Comparison of ENCODE assay signal across 1 cellular context in the genomic region with DNA sequence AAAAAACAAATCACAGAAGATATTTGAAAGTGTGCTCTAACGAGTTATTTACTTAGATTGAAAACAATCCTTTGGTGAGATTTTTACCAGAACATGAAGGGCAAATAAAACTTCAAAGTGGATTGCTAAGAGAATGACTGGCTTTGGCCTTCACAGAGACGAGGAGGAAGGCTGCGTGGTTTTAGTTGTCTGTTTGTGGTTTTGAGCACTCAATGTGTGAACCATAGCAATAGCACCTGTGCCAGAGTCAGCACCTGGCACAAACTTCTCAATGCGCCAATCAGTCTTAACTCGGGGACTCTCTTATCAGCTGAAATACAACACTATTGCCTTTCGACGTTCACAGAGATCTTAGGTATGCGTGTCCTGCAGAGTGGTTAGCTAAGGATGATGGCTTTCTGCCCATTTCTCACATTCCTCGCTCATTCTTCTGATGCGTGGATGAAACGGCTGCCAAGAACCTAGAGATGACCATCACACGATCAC.
TF ChIP-seq lines count a peak whose summit lies in the region.

No MANE protein-coding gene starts in this region.

TF ChIP-seq in GM12878, 131 proteins besides CTCF, POLR2A, EP300 and RAD21 (continued from another document and continues in another):
- TF ChIP-seq, protein P1, sequence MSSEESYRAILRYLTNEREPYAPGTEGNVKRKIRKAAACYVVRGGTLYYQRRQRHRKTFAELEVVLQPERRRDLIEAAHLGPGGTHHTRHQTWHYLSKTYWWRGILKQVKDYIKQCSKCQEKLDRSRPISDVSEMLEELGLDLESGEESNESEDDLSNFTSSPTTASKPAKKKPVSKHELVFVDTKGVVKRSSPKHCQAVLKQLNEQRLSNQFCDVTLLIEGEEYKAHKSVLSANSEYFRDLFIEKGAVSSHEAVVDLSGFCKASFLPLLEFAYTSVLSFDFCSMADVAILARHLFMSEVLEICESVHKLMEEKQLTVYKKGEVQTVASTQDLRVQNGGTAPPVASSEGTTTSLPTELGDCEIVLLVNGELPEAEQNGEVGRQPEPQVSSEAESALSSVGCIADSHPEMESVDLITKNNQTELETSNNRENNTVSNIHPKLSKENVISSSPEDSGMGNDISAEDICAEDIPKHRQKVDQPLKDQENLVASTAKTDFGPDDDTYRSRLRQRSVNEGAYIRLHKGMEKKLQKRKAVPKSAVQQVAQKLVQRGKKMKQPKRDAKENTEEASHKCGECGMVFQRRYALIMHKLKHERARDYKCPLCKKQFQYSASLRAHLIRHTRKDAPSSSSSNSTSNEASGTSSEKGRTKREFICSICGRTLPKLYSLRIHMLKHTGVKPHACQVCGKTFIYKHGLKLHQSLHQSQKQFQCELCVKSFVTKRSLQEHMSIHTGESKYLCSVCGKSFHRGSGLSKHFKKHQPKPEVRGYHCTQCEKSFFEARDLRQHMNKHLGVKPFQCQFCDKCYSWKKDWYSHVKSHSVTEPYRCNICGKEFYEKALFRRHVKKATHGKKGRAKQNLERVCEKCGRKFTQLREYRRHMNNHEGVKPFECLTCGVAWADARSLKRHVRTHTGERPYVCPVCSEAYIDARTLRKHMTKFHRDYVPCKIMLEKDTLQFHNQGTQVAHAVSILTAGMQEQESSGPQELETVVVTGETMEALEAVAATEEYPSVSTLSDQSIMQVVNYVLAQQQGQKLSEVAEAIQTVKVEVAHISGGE (CRISPR knock-in tag; IDR thresholded peaks at IDR 0.05) = no peak
- TF ChIP-seq, protein P2, sequence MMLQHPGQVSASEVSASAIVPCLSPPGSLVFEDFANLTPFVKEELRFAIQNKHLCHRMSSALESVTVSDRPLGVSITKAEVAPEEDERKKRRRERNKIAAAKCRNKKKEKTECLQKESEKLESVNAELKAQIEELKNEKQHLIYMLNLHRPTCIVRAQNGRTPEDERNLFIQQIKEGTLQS (IDR thresholded peaks at IDR 0.05; ENCODE audit: borderline replicate concordance, extremely low read depth, low read depth, low read length) = no peak
- TF ChIP-seq, protein P3, sequence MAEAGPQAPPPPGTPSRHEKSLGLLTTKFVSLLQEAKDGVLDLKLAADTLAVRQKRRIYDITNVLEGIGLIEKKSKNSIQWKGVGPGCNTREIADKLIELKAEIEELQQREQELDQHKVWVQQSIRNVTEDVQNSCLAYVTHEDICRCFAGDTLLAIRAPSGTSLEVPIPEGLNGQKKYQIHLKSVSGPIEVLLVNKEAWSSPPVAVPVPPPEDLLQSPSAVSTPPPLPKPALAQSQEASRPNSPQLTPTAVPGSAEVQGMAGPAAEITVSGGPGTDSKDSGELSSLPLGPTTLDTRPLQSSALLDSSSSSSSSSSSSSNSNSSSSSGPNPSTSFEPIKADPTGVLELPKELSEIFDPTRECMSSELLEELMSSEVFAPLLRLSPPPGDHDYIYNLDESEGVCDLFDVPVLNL (IDR thresholded peaks at IDR 0.05; ENCODE audit: low read depth, low read length) = no peak
- TF ChIP-seq, protein P4, sequence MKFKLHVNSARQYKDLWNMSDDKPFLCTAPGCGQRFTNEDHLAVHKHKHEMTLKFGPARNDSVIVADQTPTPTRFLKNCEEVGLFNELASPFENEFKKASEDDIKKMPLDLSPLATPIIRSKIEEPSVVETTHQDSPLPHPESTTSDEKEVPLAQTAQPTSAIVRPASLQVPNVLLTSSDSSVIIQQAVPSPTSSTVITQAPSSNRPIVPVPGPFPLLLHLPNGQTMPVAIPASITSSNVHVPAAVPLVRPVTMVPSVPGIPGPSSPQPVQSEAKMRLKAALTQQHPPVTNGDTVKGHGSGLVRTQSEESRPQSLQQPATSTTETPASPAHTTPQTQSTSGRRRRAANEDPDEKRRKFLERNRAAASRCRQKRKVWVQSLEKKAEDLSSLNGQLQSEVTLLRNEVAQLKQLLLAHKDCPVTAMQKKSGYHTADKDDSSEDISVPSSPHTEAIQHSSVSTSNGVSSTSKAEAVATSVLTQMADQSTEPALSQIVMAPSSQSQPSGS (IDR thresholded peaks at IDR 0.05; ENCODE audit: low read length) = peak; percentile 89
- TF ChIP-seq ATF7 (IDR thresholded peaks at IDR 0.05; ENCODE audit: low read depth) = no peak; the same call in 1 of the 2 replicates
- TF ChIP-seq, protein P5, sequence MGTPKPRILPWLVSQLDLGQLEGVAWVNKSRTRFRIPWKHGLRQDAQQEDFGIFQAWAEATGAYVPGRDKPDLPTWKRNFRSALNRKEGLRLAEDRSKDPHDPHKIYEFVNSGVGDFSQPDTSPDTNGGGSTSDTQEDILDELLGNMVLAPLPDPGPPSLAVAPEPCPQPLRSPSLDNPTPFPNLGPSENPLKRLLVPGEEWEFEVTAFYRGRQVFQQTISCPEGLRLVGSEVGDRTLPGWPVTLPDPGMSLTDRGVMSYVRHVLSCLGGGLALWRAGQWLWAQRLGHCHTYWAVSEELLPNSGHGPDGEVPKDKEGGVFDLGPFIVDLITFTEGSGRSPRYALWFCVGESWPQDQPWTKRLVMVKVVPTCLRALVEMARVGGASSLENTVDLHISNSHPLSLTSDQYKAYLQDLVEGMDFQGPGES (IDR thresholded peaks at IDR 0.05) = no peak
- peak; percentile 48 for TF ChIP-seq DPF2 (IDR thresholded peaks at IDR 0.05)
- TF ChIP-seq MTA3 (IDR thresholded peaks at IDR 0.05; ENCODE audit: borderline replicate concordance, low read length) = peak; percentile 88; the same call in 1 of the 2 replicates
- TF ChIP-seq, protein P6, sequence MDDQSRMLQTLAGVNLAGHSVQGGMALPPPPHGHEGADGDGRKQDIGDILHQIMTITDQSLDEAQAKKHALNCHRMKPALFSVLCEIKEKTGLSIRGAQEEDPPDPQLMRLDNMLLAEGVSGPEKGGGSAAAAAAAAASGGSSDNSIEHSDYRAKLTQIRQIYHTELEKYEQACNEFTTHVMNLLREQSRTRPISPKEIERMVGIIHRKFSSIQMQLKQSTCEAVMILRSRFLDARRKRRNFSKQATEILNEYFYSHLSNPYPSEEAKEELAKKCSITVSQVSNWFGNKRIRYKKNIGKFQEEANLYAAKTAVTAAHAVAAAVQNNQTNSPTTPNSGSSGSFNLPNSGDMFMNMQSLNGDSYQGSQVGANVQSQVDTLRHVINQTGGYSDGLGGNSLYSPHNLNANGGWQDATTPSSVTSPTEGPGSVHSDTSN (IDR thresholded peaks at IDR 0.05; ENCODE audit: insufficient replicate concordance, low read depth, low read length) = peak; percentile 44
- TF ChIP-seq EGR1 (IDR thresholded peaks at IDR 0.05; ENCODE audit: borderline replicate concordance in 1 of 2, low read depth in 2 of 2, low read length in 2 of 2) = no peak
- TF ChIP-seq ETV6 (conservative IDR thresholded peaks at IDR 0.05 in 1 of 2, IDR thresholded peaks at IDR 0.05 in 1 of 2; ENCODE audit: borderline replicate concordance in 1 of 2, low read depth in 1 of 2) = no peak
- no peak for TF ChIP-seq SRF (IDR thresholded peaks at IDR 0.05; ENCODE audit: low read depth in 2 of 2, low read length in 2 of 2)
- TF ChIP-seq ASH2L (IDR thresholded peaks at IDR 0.05; ENCODE audit: borderline replicate concordance, low read depth) = peak; percentile 52; the same call in 1 of the 2 replicates
- 0 out of 2 replicates have a peak, but pooled peaks have one; percentile 69 for TF ChIP-seq EZH2 (IDR thresholded peaks at IDR 0.05; ENCODE audit: borderline replicate concordance, control insufficient read depth, low read depth, low read length)
- TF ChIP-seq RFX5 (IDR thresholded peaks at IDR 0.05; ENCODE audit: low read depth, low read length) = no peak
- no peak for TF ChIP-seq PAX8 (IDR thresholded peaks at IDR 0.05)
- TF ChIP-seq, protein P7, sequence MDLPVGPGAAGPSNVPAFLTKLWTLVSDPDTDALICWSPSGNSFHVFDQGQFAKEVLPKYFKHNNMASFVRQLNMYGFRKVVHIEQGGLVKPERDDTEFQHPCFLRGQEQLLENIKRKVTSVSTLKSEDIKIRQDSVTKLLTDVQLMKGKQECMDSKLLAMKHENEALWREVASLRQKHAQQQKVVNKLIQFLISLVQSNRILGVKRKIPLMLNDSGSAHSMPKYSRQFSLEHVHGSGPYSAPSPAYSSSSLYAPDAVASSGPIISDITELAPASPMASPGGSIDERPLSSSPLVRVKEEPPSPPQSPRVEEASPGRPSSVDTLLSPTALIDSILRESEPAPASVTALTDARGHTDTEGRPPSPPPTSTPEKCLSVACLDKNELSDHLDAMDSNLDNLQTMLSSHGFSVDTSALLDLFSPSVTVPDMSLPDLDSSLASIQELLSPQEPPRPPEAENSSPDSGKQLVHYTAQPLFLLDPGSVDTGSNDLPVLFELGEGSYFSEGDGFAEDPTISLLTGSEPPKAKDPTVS (IDR thresholded peaks at IDR 0.05; ENCODE audit: low read depth, low read length) = no peak
- TF ChIP-seq, protein P8, sequence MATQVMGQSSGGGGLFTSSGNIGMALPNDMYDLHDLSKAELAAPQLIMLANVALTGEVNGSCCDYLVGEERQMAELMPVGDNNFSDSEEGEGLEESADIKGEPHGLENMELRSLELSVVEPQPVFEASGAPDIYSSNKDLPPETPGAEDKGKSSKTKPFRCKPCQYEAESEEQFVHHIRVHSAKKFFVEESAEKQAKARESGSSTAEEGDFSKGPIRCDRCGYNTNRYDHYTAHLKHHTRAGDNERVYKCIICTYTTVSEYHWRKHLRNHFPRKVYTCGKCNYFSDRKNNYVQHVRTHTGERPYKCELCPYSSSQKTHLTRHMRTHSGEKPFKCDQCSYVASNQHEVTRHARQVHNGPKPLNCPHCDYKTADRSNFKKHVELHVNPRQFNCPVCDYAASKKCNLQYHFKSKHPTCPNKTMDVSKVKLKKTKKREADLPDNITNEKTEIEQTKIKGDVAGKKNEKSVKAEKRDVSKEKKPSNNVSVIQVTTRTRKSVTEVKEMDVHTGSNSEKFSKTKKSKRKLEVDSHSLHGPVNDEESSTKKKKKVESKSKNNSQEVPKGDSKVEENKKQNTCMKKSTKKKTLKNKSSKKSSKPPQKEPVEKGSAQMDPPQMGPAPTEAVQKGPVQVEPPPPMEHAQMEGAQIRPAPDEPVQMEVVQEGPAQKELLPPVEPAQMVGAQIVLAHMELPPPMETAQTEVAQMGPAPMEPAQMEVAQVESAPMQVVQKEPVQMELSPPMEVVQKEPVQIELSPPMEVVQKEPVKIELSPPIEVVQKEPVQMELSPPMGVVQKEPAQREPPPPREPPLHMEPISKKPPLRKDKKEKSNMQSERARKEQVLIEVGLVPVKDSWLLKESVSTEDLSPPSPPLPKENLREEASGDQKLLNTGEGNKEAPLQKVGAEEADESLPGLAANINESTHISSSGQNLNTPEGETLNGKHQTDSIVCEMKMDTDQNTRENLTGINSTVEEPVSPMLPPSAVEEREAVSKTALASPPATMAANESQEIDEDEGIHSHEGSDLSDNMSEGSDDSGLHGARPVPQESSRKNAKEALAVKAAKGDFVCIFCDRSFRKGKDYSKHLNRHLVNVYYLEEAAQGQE (IDR thresholded peaks at IDR 0.05; ENCODE audit: low read depth, low read length) = no peak; the same call in 1 of the 2 replicates
- TF ChIP-seq, protein P9, sequence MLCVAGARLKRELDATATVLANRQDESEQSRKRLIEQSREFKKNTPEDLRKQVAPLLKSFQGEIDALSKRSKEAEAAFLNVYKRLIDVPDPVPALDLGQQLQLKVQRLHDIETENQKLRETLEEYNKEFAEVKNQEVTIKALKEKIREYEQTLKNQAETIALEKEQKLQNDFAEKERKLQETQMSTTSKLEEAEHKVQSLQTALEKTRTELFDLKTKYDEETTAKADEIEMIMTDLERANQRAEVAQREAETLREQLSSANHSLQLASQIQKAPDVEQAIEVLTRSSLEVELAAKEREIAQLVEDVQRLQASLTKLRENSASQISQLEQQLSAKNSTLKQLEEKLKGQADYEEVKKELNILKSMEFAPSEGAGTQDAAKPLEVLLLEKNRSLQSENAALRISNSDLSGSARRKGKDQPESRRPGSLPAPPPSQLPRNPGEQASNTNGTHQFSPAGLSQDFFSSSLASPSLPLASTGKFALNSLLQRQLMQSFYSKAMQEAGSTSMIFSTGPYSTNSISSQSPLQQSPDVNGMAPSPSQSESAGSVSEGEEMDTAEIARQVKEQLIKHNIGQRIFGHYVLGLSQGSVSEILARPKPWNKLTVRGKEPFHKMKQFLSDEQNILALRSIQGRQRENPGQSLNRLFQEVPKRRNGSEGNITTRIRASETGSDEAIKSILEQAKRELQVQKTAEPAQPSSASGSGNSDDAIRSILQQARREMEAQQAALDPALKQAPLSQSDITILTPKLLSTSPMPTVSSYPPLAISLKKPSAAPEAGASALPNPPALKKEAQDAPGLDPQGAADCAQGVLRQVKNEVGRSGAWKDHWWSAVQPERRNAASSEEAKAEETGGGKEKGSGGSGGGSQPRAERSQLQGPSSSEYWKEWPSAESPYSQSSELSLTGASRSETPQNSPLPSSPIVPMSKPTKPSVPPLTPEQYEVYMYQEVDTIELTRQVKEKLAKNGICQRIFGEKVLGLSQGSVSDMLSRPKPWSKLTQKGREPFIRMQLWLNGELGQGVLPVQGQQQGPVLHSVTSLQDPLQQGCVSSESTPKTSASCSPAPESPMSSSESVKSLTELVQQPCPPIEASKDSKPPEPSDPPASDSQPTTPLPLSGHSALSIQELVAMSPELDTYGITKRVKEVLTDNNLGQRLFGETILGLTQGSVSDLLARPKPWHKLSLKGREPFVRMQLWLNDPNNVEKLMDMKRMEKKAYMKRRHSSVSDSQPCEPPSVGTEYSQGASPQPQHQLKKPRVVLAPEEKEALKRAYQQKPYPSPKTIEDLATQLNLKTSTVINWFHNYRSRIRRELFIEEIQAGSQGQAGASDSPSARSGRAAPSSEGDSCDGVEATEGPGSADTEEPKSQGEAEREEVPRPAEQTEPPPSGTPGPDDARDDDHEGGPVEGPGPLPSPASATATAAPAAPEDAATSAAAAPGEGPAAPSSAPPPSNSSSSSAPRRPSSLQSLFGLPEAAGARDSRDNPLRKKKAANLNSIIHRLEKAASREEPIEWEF (IDR thresholded peaks at IDR 0.05; ENCODE audit: insufficient replicate concordance, low read depth, low read length) = no peak
- peak; percentile 99 for TF ChIP-seq TCF12 (IDR thresholded peaks at IDR 0.05; ENCODE audit: low read depth, low read length)
- TF ChIP-seq CBFB (IDR thresholded peaks at IDR 0.05; ENCODE audit: low read depth) = peak; percentile 94
- TF ChIP-seq, protein P10, sequence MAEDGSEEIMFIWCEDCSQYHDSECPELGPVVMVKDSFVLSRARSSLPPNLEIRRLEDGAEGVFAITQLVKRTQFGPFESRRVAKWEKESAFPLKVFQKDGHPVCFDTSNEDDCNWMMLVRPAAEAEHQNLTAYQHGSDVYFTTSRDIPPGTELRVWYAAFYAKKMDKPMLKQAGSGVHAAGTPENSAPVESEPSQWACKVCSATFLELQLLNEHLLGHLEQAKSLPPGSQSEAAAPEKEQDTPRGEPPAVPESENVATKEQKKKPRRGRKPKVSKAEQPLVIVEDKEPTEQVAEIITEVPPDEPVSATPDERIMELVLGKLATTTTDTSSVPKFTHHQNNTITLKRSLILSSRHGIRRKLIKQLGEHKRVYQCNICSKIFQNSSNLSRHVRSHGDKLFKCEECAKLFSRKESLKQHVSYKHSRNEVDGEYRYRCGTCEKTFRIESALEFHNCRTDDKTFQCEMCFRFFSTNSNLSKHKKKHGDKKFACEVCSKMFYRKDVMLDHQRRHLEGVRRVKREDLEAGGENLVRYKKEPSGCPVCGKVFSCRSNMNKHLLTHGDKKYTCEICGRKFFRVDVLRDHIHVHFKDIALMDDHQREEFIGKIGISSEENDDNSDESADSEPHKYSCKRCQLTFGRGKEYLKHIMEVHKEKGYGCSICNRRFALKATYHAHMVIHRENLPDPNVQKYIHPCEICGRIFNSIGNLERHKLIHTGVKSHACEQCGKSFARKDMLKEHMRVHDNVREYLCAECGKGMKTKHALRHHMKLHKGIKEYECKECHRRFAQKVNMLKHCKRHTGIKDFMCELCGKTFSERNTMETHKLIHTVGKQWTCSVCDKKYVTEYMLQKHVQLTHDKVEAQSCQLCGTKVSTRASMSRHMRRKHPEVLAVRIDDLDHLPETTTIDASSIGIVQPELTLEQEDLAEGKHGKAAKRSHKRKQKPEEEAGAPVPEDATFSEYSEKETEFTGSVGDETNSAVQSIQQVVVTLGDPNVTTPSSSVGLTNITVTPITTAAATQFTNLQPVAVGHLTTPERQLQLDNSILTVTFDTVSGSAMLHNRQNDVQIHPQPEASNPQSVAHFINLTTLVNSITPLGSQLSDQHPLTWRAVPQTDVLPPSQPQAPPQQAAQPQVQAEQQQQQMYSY (CRISPR knock-in tag; IDR thresholded peaks at IDR 0.05) = no peak
- no peak for TF ChIP-seq MEF2A (IDR thresholded peaks at IDR 0.05; ENCODE audit: insufficient read depth, low read depth, low read length)
- TF ChIP-seq PML (IDR thresholded peaks at IDR 0.05; ENCODE audit: low read length) = peak; percentile 73; the same call in 1 of the 2 replicates
